In genomic region chr6:31897612-31898199, GRCh38 we compare ENCODE assay signal across 8 cellular contexts. TPM values are rescaled to one million over a fixed set of nuclear protein-coding genes. Genes with fewer than 3 reads are reported as not detected.
DNase-seq lines count a peak whose midpoint lies in the region; ATAC-seq and TF ChIP-seq lines count a peak whose summit lies in the region.

EHMT2 (minus strand) TSS chr6:31897698; CDS start chr6:31897677, 21 bp downstream.

- intact Hi-C loops in CD8-positive, alpha-beta T cell (cut with DNase I, micrococcal nuclease) = loop anchor here (1.0 to 5.0 kb wide), 17 partner anchors 34 to 985 kb away; partner anchors contain the start of genes ABHD16A (in 2 of the 2), BAG6 (in 2 of the 2), SKIC2 (in 2 of the 2) and ATF6B (in 1 of the 2)
- intact Hi-C loops in activated T-helper 2 cell treated with anti-CD3 and anti-CD28 coated beads, Interferon-gamma antibody, Interleukin-2, Interleukin-4, amounts not matched to agents 10 μg/mL and 5 μg/mL and 100 μg/mL, durations not matched to agents 14 hours and 24 hours and 36 hours (cut with micrococcal nuclease) = loop anchor here (2.0 to 5.0 kb wide), 4 partner anchors 35 to 230 kb away; partner anchors contain the start of genes CSNK2B, LY6G5B, NELFE and NEU1

- no peaks in the 10 kb centered on the region for H3K9me3 ChIP-seq in CD8-positive, alpha-beta T cell (ENCODE audit: low read length)
- H3K9me3 ChIP-seq in RWPE2 (ENCODE audit: severe bottlenecking) = no peaks in the 10 kb centered on the region

- H3K27me3 ChIP-seq in CD8-positive, alpha-beta T cell (ENCODE audit: insufficient read depth, low read length) = no peaks in the 10 kb centered on the region
- no peaks in the 10 kb centered on the region for H3K27me3 ChIP-seq in RWPE2 (ENCODE audit: insufficient read depth, poor library complexity, severe bottlenecking)

- peak within 1 kb of the TSS; percentile 75 for H3K27ac ChIP-seq in CD8-positive, alpha-beta T cell (ENCODE audit: low read depth, low read length)
- H3K27ac ChIP-seq in RWPE2 (ENCODE audit: poor library complexity, severe bottlenecking) = peak within 1 kb of the TSS; percentile 58

- no peaks in the 10 kb centered on the region for H3K9me3 Mint-ChIP-seq in CD8-positive, alpha-beta T cell
- H3K9me3 Mint-ChIP-seq in activated T-helper 2 cell treated with anti-CD3 and anti-CD28 coated beads, Interferon-gamma antibody, Interleukin-2, Interleukin-4, amounts not matched to agents 10 μg/mL and 5 μg/mL and 100 μg/mL, durations not matched to agents 14 hours and 24 hours and 36 hours = no peaks in the 10 kb centered on the region
- H3K9me3 Mint-ChIP-seq in natural killer cell treated with Interleukin-12 subunit alpha and Interleukin-12 subunit beta and Interleukin-15 and Interleukin-18, amount 100 ng/mL, for 72 hours = no peaks in the 10 kb centered on the region

- H3K27me3 Mint-ChIP-seq in CD8-positive, alpha-beta T cell (ENCODE audit: low read depth) = no peaks in the 10 kb centered on the region
- H3K27me3 Mint-ChIP-seq in activated T-helper 2 cell treated with anti-CD3 and anti-CD28 coated beads, Interferon-gamma antibody, Interleukin-2, Interleukin-4, amounts not matched to agents 10 μg/mL and 5 μg/mL and 100 μg/mL, durations not matched to agents 14 hours and 24 hours and 36 hours (ENCODE audit: low read depth) = no peaks in the 10 kb centered on the region
- no peaks in the 10 kb centered on the region for H3K27me3 Mint-ChIP-seq in natural killer cell treated with Interleukin-12 subunit alpha and Interleukin-12 subunit beta and Interleukin-15 and Interleukin-18, amount 100 ng/mL, for 72 hours

- peak; percentile 43 for ATAC-seq in CD8-positive, alpha-beta T cell
- peak; percentile 51 for ATAC-seq in GM21423 (IDR thresholded peaks at IDR 0.05; ENCODE audit: unreplicated experiment)
- peak; percentile 56 for ATAC-seq in RWPE2 (ENCODE audit: low read depth)
- ATAC-seq in natural killer cell treated with Interleukin-12 subunit alpha and Interleukin-12 subunit beta and Interleukin-15 and Interleukin-18, amount 100 ng/mL, for 72 hours = peak; percentile 81 to 87

- peak within 1 kb of the TSS; percentile 99 for H3K27ac Mint-ChIP-seq in CD8-positive, alpha-beta T cell
- H3K27ac Mint-ChIP-seq in activated T-helper 2 cell treated with anti-CD3 and anti-CD28 coated beads, Interferon-gamma antibody, Interleukin-2, Interleukin-4, amounts not matched to agents 10 μg/mL and 5 μg/mL and 100 μg/mL, durations not matched to agents 14 hours and 24 hours and 36 hours = peak within 1 kb of the TSS; percentile 92
- H3K27ac Mint-ChIP-seq in natural killer cell treated with Interleukin-12 subunit alpha and Interleukin-12 subunit beta and Interleukin-15 and Interleukin-18, amount 100 ng/mL, for 72 hours = peak within 1 kb of the TSS; percentile 81 to 97

- H3K4me3 Mint-ChIP-seq in CD8-positive, alpha-beta T cell = peak within 1 kb of the TSS; percentile 96
- H3K4me3 Mint-ChIP-seq in activated T-helper 2 cell treated with anti-CD3 and anti-CD28 coated beads, Interferon-gamma antibody, Interleukin-2, Interleukin-4, amounts not matched to agents 10 μg/mL and 5 μg/mL and 100 μg/mL, durations not matched to agents 14 hours and 24 hours and 36 hours (ENCODE audit: low read depth) = peak within 1 kb of the TSS; percentile 98
- peak within 1 kb of the TSS; percentile 95 for H3K4me3 Mint-ChIP-seq in natural killer cell treated with Interleukin-12 subunit alpha and Interleukin-12 subunit beta and Interleukin-15 and Interleukin-18, amount 100 ng/mL, for 72 hours

- H3K4me3 ChIP-seq in CD8-positive, alpha-beta T cell (ENCODE audit: low read depth, low read length) = peak within 1 kb of the TSS; percentile 90
- peak within 1 kb of the TSS; percentile 67 for H3K4me3 ChIP-seq in RWPE2 (ENCODE audit: severe bottlenecking)

- peaks cover 35% of the 10 kb centered on the region for H3K36me3 Mint-ChIP-seq in CD8-positive, alpha-beta T cell
- peaks cover 31% of the 10 kb centered on the region for H3K36me3 Mint-ChIP-seq in activated T-helper 2 cell treated with anti-CD3 and anti-CD28 coated beads, Interferon-gamma antibody, Interleukin-2, Interleukin-4, amounts not matched to agents 10 μg/mL and 5 μg/mL and 100 μg/mL, durations not matched to agents 14 hours and 24 hours and 36 hours (ENCODE audit: low read depth)
- no peaks in the 10 kb centered on the region for H3K36me3 Mint-ChIP-seq in natural killer cell treated with Interleukin-12 subunit alpha and Interleukin-12 subunit beta and Interleukin-15 and Interleukin-18, amount 100 ng/mL, for 72 hours

- peak; percentile 64 to 88 (median 82) for DNase-seq in CD8-positive, alpha-beta T cell
- DNase-seq in LHCN-M2 (ENCODE audit: low read depth) (peak; percentile 77), RWPE2 (ENCODE audit: low spot score) (no peak), fibroblast of peridontal ligament (ENCODE audit: extremely low read depth) (peak; percentile 65)
- peak; percentile 84 for DNase-seq in activated T-helper 2 cell treated with anti-CD3 and anti-CD28 coated beads, Interferon-gamma antibody, Interleukin-2, Interleukin-4, amounts not matched to agents 10 μg/mL and 5 μg/mL and 100 μg/mL, durations not matched to agents 14 hours and 24 hours and 36 hours (ENCODE audit: low spot score)
- peak; percentile 91 for DNase-seq in natural killer cell treated with Interleukin-12 subunit alpha and Interleukin-12 subunit beta and Interleukin-15 and Interleukin-18, amount 100 ng/mL, for 72 hours (ENCODE audit: low spot score)
- peak; percentile 83 for DNase-seq in stimulated activated naive CD4-positive, alpha-beta T cell treated with Interleukin-2 at 50 U/mL for 16 hours (lab: John Stamatoyannopoulos, UW)

- peaks cover 27% of the 10 kb centered on the region for H3K4me1 ChIP-seq in CD8-positive, alpha-beta T cell (ENCODE audit: insufficient read depth, low read length)
- peaks cover 4% of the 10 kb centered on the region for H3K4me1 ChIP-seq in RWPE2 (ENCODE audit: insufficient read depth, poor library complexity, severe bottlenecking)

- CTCF ChIA-PET in CD8-positive, alpha-beta T cell (lab: Charles Lee) = interaction anchor here (1.3 to 2.3 kb wide), 2 partner anchors 9 to 55 kb away, joined by 3 to 17 read pairs; no protein-coding TSS in a partner anchor

- peaks cover 12% of the 10 kb centered on the region for H3K36me3 ChIP-seq in CD8-positive, alpha-beta T cell (ENCODE audit: insufficient read depth, low read length)
- peaks cover 31% of the 10 kb centered on the region for H3K36me3 ChIP-seq in RWPE2 (ENCODE audit: low read depth)

- POLR2A ChIA-PET in CD8-positive, alpha-beta T cell (lab: Charles Lee) = interaction anchor here (0.7 to 2.1 kb wide), 14 partner anchors 9 to 1074 kb away, joined by 3 to 11 read pairs (median 4); partner anchors contain the start of genes BAG6, DDX39B, DXO and GPANK1

- no peak for TF ChIP-seq CTCF in CD8-positive, alpha-beta T cell (IDR thresholded peaks at IDR 0.05)
- TF ChIP-seq CTCF in RWPE2 (IDR thresholded peaks at IDR 0.05; ENCODE audit: poor library complexity, severe bottlenecking) = no peak

- peaks cover 39% of the 10 kb centered on the region for H3K4me1 Mint-ChIP-seq in CD8-positive, alpha-beta T cell (ENCODE audit: low read depth)
- peaks cover 30% of the 10 kb centered on the region for H3K4me1 Mint-ChIP-seq in activated T-helper 2 cell treated with anti-CD3 and anti-CD28 coated beads, Interferon-gamma antibody, Interleukin-2, Interleukin-4, amounts not matched to agents 10 μg/mL and 5 μg/mL and 100 μg/mL, durations not matched to agents 14 hours and 24 hours and 36 hours (ENCODE audit: low read depth)
- peaks cover 35 to 39% of the 10 kb centered on the region in 2 donors for H3K4me1 Mint-ChIP-seq in natural killer cell treated with Interleukin-12 subunit alpha and Interleukin-12 subunit beta and Interleukin-15 and Interleukin-18, amount 100 ng/mL, for 72 hours (ENCODE audit: low read depth in 2 of 2)

RNA-seq across cellular contexts. Expression of gene EHMT2, which starts in this region (rescaled TPM):
- total RNA-seq in CD8-positive, alpha-beta T cell = 10 to 100 TPM; 30.2 to 33.7 TPM
- total RNA-seq in LHCN-M2 (2014; rRNA removed) = 58.6 and 60.5 TPM in 2 replicates
- 50.2 TPM for polyA plus RNA-seq in LHCN-M2 (2012)
- 76.3 and 76.5 TPM in 2 replicates for total RNA-seq in activated T-helper 2 cell treated with anti-CD3 and anti-CD28 coated beads, Interferon-gamma antibody, Interleukin-2, Interleukin-4, amounts not matched to agents 10 μg/mL and 5 μg/mL and 100 μg/mL, durations not matched to agents 14 hours and 24 hours and 36 hours
- total RNA-seq in natural killer cell treated with Interleukin-12 subunit alpha and Interleukin-12 subunit beta and Interleukin-15 and Interleukin-18, amount 100 ng/mL, for 72 hours = 10 to 100 TPM; 34.4 to 69.1 TPM
